In genomic region chr1:6245086-6245868, GRCh38 we compare ENCODE assay signal across 8 cellular contexts. TPM values are rescaled to one million over a fixed set of nuclear protein-coding genes. Genes with fewer than 3 reads are reported as not detected.
DNase-seq lines count a peak whose midpoint lies in the region; ATAC-seq and TF ChIP-seq lines count a peak whose summit lies in the region.

No MANE protein-coding gene starts in this region.

- POLR2A ChIA-PET in HCT116 (lab: Charles Lee), result no interaction called here

- H3K4me2 ChIP-seq in HCT116 (ENCODE audit: low read length), result peak overlapping the region; percentile 90

- peak; percentile 60 for ATAC-seq in HCT116
- ATAC-seq in activated CD4-positive, CD25-positive, alpha-beta regulatory T cell treated with anti-CD3 and anti-CD28 coated beads, Interleukin-2, amount 50 U/mL, for 24 hours, result peak; percentile 68 to 73
- no peak for ATAC-seq in GM21723 (IDR thresholded peaks at IDR 0.05; ENCODE audit: unreplicated experiment)

- BruUV-seq in HCT116 (replicated peaks; lab: Mats Ljungman, UMichigan), result no TSS peak

- H3K27me3 ChIP-seq in HCT116 (ENCODE audit: insufficient read depth, low read length), result no peaks in the 10 kb centered on the region

- CTCF ChIA-PET in HCT116 (lab: Charles Lee), result interaction anchor here (0.6 to 5.0 kb wide), 24 partner anchors 8 to 210 kb away, joined by 3 to 39 read pairs (median 5); partner anchors contain the start of genes HES2, ICMT and RNF207

- RAD21 ChIA-PET in HCT116 (lab: Charles Lee; ENCODE audit: low non-redundant PET in 1 of 2, low total read pairs in 2 of 2, uncharacterized antibody in 2 of 2, unreplicated experiment in 2 of 2), result interaction anchor here (0.6 to 2.8 kb wide), 11 partner anchors 8 to 195 kb away, joined by 3 to 10 read pairs (median 5); partner anchors contain the start of gene ACOT7 (in 1 of the 2)

- H3K4me1 ChIP-seq in HCT116 (ENCODE audit: control insufficient read depth in 1 of 2, insufficient read depth in 2 of 2, low read length in 2 of 2), result peaks cover 19 to 51% of the 10 kb centered on the region in 2 experiments; a peak in 3 of 4 replicates

- no peaks in the 10 kb centered on the region for H3K9me3 ChIP-seq in HCT116 (ENCODE audit: control insufficient read depth in 1 of 2, insufficient read depth in 1 of 2, low read depth in 1 of 2, low read length in 2 of 2)

- peak overlapping the region; percentile 45 for H2AFZ ChIP-seq in HCT116 (ENCODE audit: low read depth, low read length, poor library complexity, severe bottlenecking)

- TF ChIP-seq POLR2A in HCT116 (IDR thresholded peaks at IDR 0.05; ENCODE audit: borderline replicate concordance, extremely low read depth, insufficient read depth, insufficient read length), result no peak

- H4K20me1 ChIP-seq in HCT116 (ENCODE audit: insufficient read depth), result no peaks in the 10 kb centered on the region

- TF ChIP-seq CTCF in HCT116 (IDR thresholded peaks at IDR 0.05 in 2 of 3, conservative IDR thresholded peaks at IDR 0.05 in 1 of 3; ENCODE audit: borderline replicate concordance in 1 of 3, insufficient read depth in 1 of 3, low read depth in 2 of 3, low read length in 2 of 3), result peak; percentile 76 to 87 (median 84)

- DNase-seq in DMS53 treated with DMSO at 0.1 percent for 48 hours (lab: John Stamatoyannopoulos, UW; ENCODE audit: unreplicated experiment) (peak; percentile 68), HCT116 (ENCODE audit: low read depth, low spot score) (peak; percentile 57), NCI-H2171 (lab: John Stamatoyannopoulos, UW) (peak; percentile 65), kidney tubule cell (ENCODE audit: low spot score) (peak; percentile 83)
- peak; percentile 70 for DNase-seq in central memory CD4-positive, alpha-beta T cell
- DNase-seq in stimulated activated CD4-positive, alpha-beta T cell treated with anti-CD3 and anti-CD28 coated beads, Interleukin-4, amount 100 ng/mL, for 1 hour, result peak; percentile 83

- H3K27ac ChIP-seq in HCT116 (ENCODE audit: low read depth, low read length), result no peak overlapping the region

- intact Hi-C loops in HCT116 (cut with micrococcal nuclease), result loop anchor here (1.0 to 5.0 kb wide), 4 partner anchors 40 to 962 kb away; no protein-coding TSS in a partner anchor

- H3K36me3 ChIP-seq in HCT116 (ENCODE audit: control insufficient read depth in 1 of 2, insufficient read depth in 2 of 2, low read length in 2 of 2), result no peaks in the 10 kb centered on the region

- H3K4me3 ChIP-seq in HCT116 (replicated peaks in 1 of 2; ENCODE audit: low read depth in 1 of 2, low read length in 2 of 2), result peak overlapping the region; percentile 45 to 55

- peak; percentile 96 for TF ChIP-seq RAD21 in HCT116 (IDR thresholded peaks at IDR 0.05; ENCODE audit: low read depth)

- H3K9me2 ChIP-seq in HCT116 (ENCODE audit: insufficient read depth), result no peaks in the 10 kb centered on the region

- H3K79me2 ChIP-seq in HCT116 (ENCODE audit: insufficient read depth, low read length), result no peaks in the 10 kb centered on the region

- no peak overlapping the region; the same call in 1 of the 2 replicates for H3K9ac ChIP-seq in HCT116 (ENCODE audit: low read length)

TF ChIP-seq in HCT116, 20 proteins besides CTCF, POLR2A, EP300 and RAD21:
- TF ChIP-seq TCF7L2 (IDR thresholded peaks at IDR 0.05; ENCODE audit: borderline replicate concordance, extremely low read depth, insufficient read depth, insufficient read length) (peak; percentile 40), ELF1 (IDR thresholded peaks at IDR 0.05; ENCODE audit: borderline replicate concordance, low read depth) (no peak), EZH2phosphoT487 (IDR thresholded peaks at IDR 0.05; ENCODE audit: borderline replicate concordance) (no peak), CBX3 (IDR thresholded peaks at IDR 0.05; ENCODE audit: low read depth) (no peak; the same call in 1 of the 2 replicates), YY1 (IDR thresholded peaks at IDR 0.05; ENCODE audit: extremely low read depth, insufficient replicate concordance, low read depth, low read length) (peak; percentile 43), FOSL1 (IDR thresholded peaks at IDR 0.05; ENCODE audit: low read depth) (no peak), SIN3A (IDR thresholded peaks at IDR 0.05; ENCODE audit: low read depth) (peak; percentile 95), ZNF274 (IDR thresholded peaks at IDR 0.05; ENCODE audit: low read depth, low read length) (no peak), EZH2 (IDR thresholded peaks at IDR 0.05) (no peak), SRF (IDR thresholded peaks at IDR 0.05; ENCODE audit: low read depth) (no peak), POLR2AphosphoS5 (IDR thresholded peaks at IDR 0.05; ENCODE audit: low read depth, low read length) (peak; percentile 49; the same call in 1 of the 2 replicates), REST (IDR thresholded peaks at IDR 0.05; ENCODE audit: low read depth) (peak; percentile 95), MAX (IDR thresholded peaks at IDR 0.05) (peak; percentile 88), ATF3 (IDR thresholded peaks at IDR 0.05) (no peak), EGR1 (IDR thresholded peaks at IDR 0.05; ENCODE audit: low read depth) (0 out of 2 replicates have a peak, but pooled peaks have one; percentile 30), ZFX (IDR thresholded peaks at IDR 0.05) (peak; percentile 42; the same call in 1 of the 2 replicates), CEBPB (IDR thresholded peaks at IDR 0.05; ENCODE audit: low read depth) (no peak), ZBTB33 (IDR thresholded peaks at IDR 0.05; ENCODE audit: extremely low read depth, insufficient replicate concordance, low read length) (no peak), SP1 (IDR thresholded peaks at IDR 0.05; ENCODE audit: low read depth) (no peak), JUND (IDR thresholded peaks at IDR 0.05) (no peak)

RNA-seq across cellular contexts. Expression of gene HES3, which starts 1.3 kb away (rescaled TPM):
- not detected for total RNA-seq in HCT116 (2021; ENCODE audit: unreplicated experiment)
- polyA plus RNA-seq in HCT116 (2012), result not detected in 2 replicates

RNA-seq across cellular contexts. Expression of gene ICMT, which starts 9.5 kb away (rescaled TPM):
- total RNA-seq in HCT116 (2021; ENCODE audit: unreplicated experiment), result 70.9 TPM
- 33.0 and 41.7 TPM in 2 replicates for polyA plus RNA-seq in HCT116 (2012)

RNA-seq across cellular contexts. Expression of gene GPR153, which starts 15.6 kb away (rescaled TPM):
- 6.1 TPM for total RNA-seq in HCT116 (2021; ENCODE audit: unreplicated experiment)
- 3.6 and 3.9 TPM in 2 replicates for polyA plus RNA-seq in HCT116 (2012)

RNA-seq across cellular contexts. Expression of gene RNF207, which starts 39.4 kb away (rescaled TPM):
- total RNA-seq in HCT116 (2021; ENCODE audit: unreplicated experiment), result 61.2 TPM
- 28.4 and 32.1 TPM in 2 replicates for polyA plus RNA-seq in HCT116 (2012)

RNA-seq across cellular contexts. Expression of gene RPL22, which starts 45.9 kb away (rescaled TPM):
- 456 TPM for total RNA-seq in HCT116 (2021; ENCODE audit: unreplicated experiment)
- polyA plus RNA-seq in HCT116 (2012), result 563 and 639 TPM in 2 replicates
